Comparison of ENCODE assay signal across 8 cellular contexts in the genomic region with DNA sequence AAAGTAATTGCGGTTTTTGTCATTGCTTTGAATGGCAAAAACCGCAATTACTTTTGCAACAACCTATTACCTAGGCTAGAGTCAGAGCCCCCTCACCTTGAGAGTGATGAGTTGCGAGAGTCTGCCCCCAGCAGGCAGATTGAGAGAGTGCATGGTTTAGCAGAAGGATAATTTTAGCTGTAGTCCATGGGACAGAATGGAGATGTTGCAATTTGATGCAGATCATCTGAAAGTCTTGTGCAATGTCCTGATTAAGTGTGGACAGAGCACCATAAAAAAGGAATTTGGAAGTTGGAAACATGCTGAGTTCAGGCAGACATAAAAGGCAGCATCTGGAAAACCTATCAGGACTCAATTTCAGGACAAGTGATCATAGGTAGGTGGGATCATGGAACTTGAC. TPM values are rescaled to one million over a fixed set of nuclear protein-coding genes. Genes with fewer than 3 reads are reported as not detected.
DNase-seq lines count a peak whose midpoint lies in the region; ATAC-seq and TF ChIP-seq lines count a peak whose summit lies in the region.
"Had no signal": no experiment of that assay in that cellular context is flagged by ENCODE, and none has a peak within 500 bp of the region (broad histone marks: within the 10 kb centered on the region; RNA-seq: fewer than 3 reads in every experiment).

No MANE protein-coding gene starts in this region.

- in situ Hi-C loops in KBM-7 (cut with MboI; ENCODE audit: low pct_unique_long_range_greater_than_20kb, low sequenced_read_pairs) = no loop called here
- in situ Hi-C loops in transverse colon (cut with MboI; ENCODE audit: low pct_ligation_motif_present in 1 of 4, low pct_unique_long_range_greater_than_20kb in 1 of 4, low sequenced_read_pairs in 3 of 4) = no loop called here

- CTCF ChIA-PET in activated B cell treated with CpG ODN at 0.5 μM for 24 hours (lab: Charles Lee) = interaction anchor here (0.6 to 1.7 kb wide), 11 partner anchors 14 to 1238 kb away, joined by 3 to 6 read pairs (median 3); a partner anchor contains a TSS

- peaks cover 2% of the 10 kb centered on the region for H3K4me1 Mint-ChIP-seq in activated B cell treated with CpG ODN at 0.5 μM for 24 hours

- no peaks in the 10 kb centered on the region for H3K9me3 Mint-ChIP-seq in activated B cell treated with CpG ODN at 0.5 μM for 24 hours

- no peaks in the 10 kb centered on the region for H3K36me3 Mint-ChIP-seq in activated B cell treated with CpG ODN at 0.5 μM for 24 hours (ENCODE audit: low read depth)

- H3K4me3 ChIP-seq in transverse colon = no peak overlapping the region
- H3K4me3 ChIP-seq: SK-N-MC had no signal

- peaks cover 10% of the 10 kb centered on the region for H3K27me3 Mint-ChIP-seq in activated B cell treated with CpG ODN at 0.5 μM for 24 hours

- H3K27ac Mint-ChIP-seq in activated B cell treated with CpG ODN at 0.5 μM for 24 hours = no peak overlapping the region

- intact Hi-C loops in activated B cell treated with CpG ODN at 0.5 μM for 24 hours (cut with micrococcal nuclease) = loop anchor here (1.0 to 10.0 kb wide), 5 partner anchors 55 to 497 kb away; no protein-coding TSS in a partner anchor
- intact Hi-C loops in transverse colon (cut with DNase I; ENCODE audit: low total_unique reads) = no loop called here

- peak; percentile 60 for ATAC-seq in GM21381 (IDR thresholded peaks at IDR 0.05; ENCODE audit: unreplicated experiment)
- peak; percentile 87 for ATAC-seq in activated B cell treated with CpG ODN at 0.5 μM for 24 hours (ENCODE audit: low read depth)

- no peak overlapping the region for H3K4me3 Mint-ChIP-seq in activated B cell treated with CpG ODN at 0.5 μM for 24 hours

- no peak overlapping the region for H3K27ac ChIP-seq in transverse colon
- H3K27ac ChIP-seq: SK-N-MC had no signal

- DNase-seq in GM10266 (ENCODE audit: extremely low spot score) = peak; percentile 42
- DNase-seq in KBM-7 = peak; percentile 80
- DNase-seq in activated B cell treated with CpG ODN at 0.5 μM for 24 hours = no peak
- peak; percentile 12 for DNase-seq in inferior parietal cortex (ENCODE audit: extremely low spot score)
- DNase-seq in transverse colon = peak; percentile 21
- no peak for DNase-seq in GM19238 (ENCODE audit: insufficient read length, low spot score)

- POLR2A ChIA-PET in activated B cell treated with CpG ODN at 0.5 μM for 24 hours (lab: Charles Lee) = interaction anchor here (0.6 to 1.0 kb wide), 3 partner anchors 24 to 308 kb away, joined by 3 to 9 read pairs (median 5); no protein-coding TSS in a partner anchor

- TF ChIP-seq POLR2A in transverse colon (IDR thresholded peaks at IDR 0.05) = no peak

- 24 to 50% methylated on average over 1 to 3 of the region's 3 CpGs for WGBS in transverse colon (ENCODE audit: low coverage in 1 of 2), 2 donors

- H3K4me1 ChIP-seq in transverse colon = no peaks in the 10 kb centered on the region

- H3K9me3 ChIP-seq in transverse colon = no peaks in the 10 kb centered on the region

- H3K27me3 ChIP-seq in transverse colon = no peaks in the 10 kb centered on the region

- H3K36me3 ChIP-seq in transverse colon = no peaks in the 10 kb centered on the region

- TF ChIP-seq EP300 in transverse colon (IDR thresholded peaks at IDR 0.05; ENCODE audit: low read depth) = no peak

- TF ChIP-seq CTCF in GM10266 (IDR thresholded peaks at IDR 0.05; ENCODE audit: control insufficient read depth, insufficient read depth, low read depth, missing control alignments) (peak; percentile 79), activated B cell treated with CpG ODN at 0.5 μM for 24 hours (IDR thresholded peaks at IDR 0.05) (no peak), transverse colon (IDR thresholded peaks at IDR 0.05) (peak in 2 of 5 experiments; percentile 23 to 27)

RNA-seq across cellular contexts. Expression of a gene that starts 48.7 kb away (rescaled TPM):
- total RNA-seq in activated B cell treated with CpG ODN at 0.5 μM for 24 hours (not detected in 2 replicates), transverse colon (not detected)

Comparison
In these comparisons a context has a peak if more than half of its experiments do, and no peak if none do; other contexts are left out.
1. DNase-seq: peak in GM10266 (single experiment), KBM-7 (single experiment), inferior parietal cortex (single experiment) and transverse colon (single experiment); none in activated B cell treated with CpG ODN at 0.5 μM for 24 hours (single experiment) and GM19238 (single experiment).